ENCODE assay signal across 19 cellular contexts in the genomic region with DNA sequence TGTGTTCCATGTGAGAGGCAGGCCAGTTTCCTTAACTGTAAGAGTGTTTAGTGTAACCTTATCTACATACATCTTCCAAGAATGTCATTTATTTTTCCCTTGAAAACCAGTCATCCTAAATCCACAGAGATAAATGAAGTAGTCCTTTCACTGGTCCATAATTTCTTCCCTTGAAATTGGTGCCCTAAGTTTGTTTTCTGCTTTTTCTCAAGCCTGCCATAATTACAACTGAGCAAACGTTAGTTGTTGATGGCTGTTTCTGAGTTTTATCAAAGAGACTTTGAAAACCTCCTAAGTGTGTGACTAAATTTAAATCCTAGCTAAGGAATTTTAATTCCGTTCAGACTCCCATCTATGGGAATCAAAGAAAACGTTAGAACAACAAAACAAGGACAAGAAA. TPM values are rescaled to one million over a fixed set of nuclear protein-coding genes. Genes with fewer than 3 reads are reported as not detected.
"Had no signal": no experiment of that assay in that cellular context is flagged by ENCODE, and none has a peak within 500 bp of the region (broad histone marks: within the 10 kb centered on the region; RNA-seq: fewer than 3 reads in every experiment).

No MANE protein-coding gene starts in this region.

- H3K9me3 Mint-ChIP-seq: activated naive CD4-positive, alpha-beta T cell treated with anti-CD3 and anti-CD28 coated beads, Interleukin-2, amount 10 ng/mL, durations not matched to agents 7 days and 5 days had no signal

- H3K27me3 ChIP-seq: ovary, stomach had no signal

- H3K27ac ChIP-seq: epithelial cell of prostate, ovary, thoracic aorta, VCaP had no signal

- ATAC-seq: activated T-helper 17 cell treated with anti-CD3 and anti-CD28 coated beads, Interleukin-2, amount 50 U/mL, for 72 hours had no signal

- H3K4me1 Mint-ChIP-seq: activated naive CD4-positive, alpha-beta T cell treated with anti-CD3 and anti-CD28 coated beads, Interleukin-2, amount 10 ng/mL, durations not matched to agents 7 days and 5 days; activated T-helper 17 cell treated with anti-CD3 and anti-CD28 coated beads, Interleukin-2, amount 50 U/mL, for 72 hours had no signal

- H3K27me3 Mint-ChIP-seq: activated naive CD4-positive, alpha-beta T cell treated with anti-CD3 and anti-CD28 coated beads, Interleukin-2, amount 10 ng/mL, durations not matched to agents 7 days and 5 days had no signal

- H3K36me3 Mint-ChIP-seq: activated naive CD4-positive, alpha-beta T cell treated with anti-CD3 and anti-CD28 coated beads, Interleukin-2, amount 10 ng/mL, durations not matched to agents 7 days and 5 days had no signal

- H3K9me3 ChIP-seq: ovary, thoracic aorta had no signal

- H3K4me3 Mint-ChIP-seq: activated naive CD4-positive, alpha-beta T cell treated with anti-CD3 and anti-CD28 coated beads, Interleukin-2, amount 10 ng/mL, durations not matched to agents 7 days and 5 days; activated T-helper 17 cell treated with anti-CD3 and anti-CD28 coated beads, Interleukin-2, amount 50 U/mL, for 72 hours had no signal

- DNase-seq: activated CD4-positive, alpha-beta T cell treated with anti-CD3 and anti-CD28 coated beads for 48 hours; activated naive CD4-positive, alpha-beta T cell treated with anti-CD3 and anti-CD28 coated beads, Interleukin-2, amount 10 ng/mL, durations not matched to agents 7 days and 5 days; central memory CD4-positive, alpha-beta T cell; cortex of kidney; effector memory CD4-positive, alpha-beta T cell; left cardiac atrium; ovary; stimulated activated CD4-positive, alpha-beta T cell treated with anti-CD3 and anti-CD28 coated beads, Interleukin-15, amount 100 ng/mL, for 24 hours; stimulated activated CD4-positive, alpha-beta T cell treated with anti-CD3 and anti-CD28 coated beads, Interleukin-4, amount 100 ng/mL, for 24 hours; stomach; T-helper 9 cell had no signal

- H3K4me3 ChIP-seq: ovary, stomach, thoracic aorta had no signal

- H3K27ac Mint-ChIP-seq: activated naive CD4-positive, alpha-beta T cell treated with anti-CD3 and anti-CD28 coated beads, Interleukin-2, amount 10 ng/mL, durations not matched to agents 7 days and 5 days; activated T-helper 17 cell treated with anti-CD3 and anti-CD28 coated beads, Interleukin-2, amount 50 U/mL, for 72 hours had no signal

- H3K36me3 ChIP-seq: ovary, stomach, thoracic aorta had no signal

RNA-seq across cellular contexts. Expression of a gene that starts 3.6 kb away (rescaled TPM):
- total RNA-seq: activated T-helper 17 cell treated with anti-CD3 and anti-CD28 coated beads, Interleukin-2, amount 50 U/mL, for 72 hours; left cardiac atrium; lung microvascular endothelial cell; thoracic aorta had no signal

RNA-seq across cellular contexts. Expression of a gene that starts 33.8 kb away (rescaled TPM):
- total RNA-seq: activated T-helper 17 cell treated with anti-CD3 and anti-CD28 coated beads, Interleukin-2, amount 50 U/mL, for 72 hours; left cardiac atrium; lung microvascular endothelial cell; mucosa of gallbladder; ovary; stomach; thoracic aorta had no signal
- polyA plus RNA-seq: adipose tissue, neural cell, ovary, stomach had no signal
